Comparison of ENCODE assay signal across 1 cellular context in genomic region chr22:36478966-36479365, GRCh38.
TF ChIP-seq lines count a peak whose summit lies in the region.

No MANE protein-coding gene starts in this region.

TF ChIP-seq in K562, 482 proteins besides CTCF, POLR2A, EP300 and RAD21 (continued from another document and continues in another):
- TF ChIP-seq ZBTB5 (IDR thresholded peaks at IDR 0.05) (no peak), NRF1 (conservative IDR thresholded peaks at IDR 0.05 in 1 of 2, IDR thresholded peaks at IDR 0.05 in 1 of 2) (no peak), POU5F1 (IDR thresholded peaks at IDR 0.05; ENCODE audit: borderline replicate concordance, low read depth, low read length, partially characterized antibody) (no peak), ARNT (IDR thresholded peaks at IDR 0.05) (peak; percentile 56 to 84; a peak in 2 of 4 replicates), MTF1 (CRISPR knock-in tag; IDR thresholded peaks at IDR 0.05; ENCODE audit: borderline replicate concordance) (no peak), ZBTB8A (IDR thresholded peaks at IDR 0.05; ENCODE audit: partially characterized antibody) (no peak), STAT5A (IDR thresholded peaks at IDR 0.05; ENCODE audit: borderline replicate concordance, low read length) (peak; percentile 65; the same call in 1 of the 2 replicates), SUPT5H (IDR thresholded peaks at IDR 0.05) (no peak), NBN (IDR thresholded peaks at IDR 0.05; ENCODE audit: low read depth) (peak; percentile 75), ZMIZ1 (IDR thresholded peaks at IDR 0.05; ENCODE audit: low read depth in 2 of 2, low read length in 2 of 2) (0 out of 4 replicates have a peak, but pooled peaks of 1 of the 2 experiments have one; percentile 59), RCOR1 (IDR thresholded peaks at IDR 0.05; ENCODE audit: borderline replicate concordance in 1 of 2, low read depth in 2 of 2, low read length in 2 of 2) (peak in 1 of 2 experiments; percentile 68; a peak in 1 of 4 replicates), PATZ1 (CRISPR knock-in tag; IDR thresholded peaks at IDR 0.05; ENCODE audit: borderline replicate concordance) (no peak), CAMTA2 (CRISPR knock-in tag; conservative IDR thresholded peaks at IDR 0.05) (no peak), HDAC3 (IDR thresholded peaks at IDR 0.05; ENCODE audit: borderline replicate concordance, partially characterized antibody) (peak; percentile 58), RBM25 (IDR thresholded peaks at IDR 0.05; ENCODE audit: low read depth, low read length, severe bottlenecking) (peak; percentile 56), MEF2A (IDR thresholded peaks at IDR 0.05; ENCODE audit: control insufficient read depth, low read depth, low read length) (peak; percentile 52), MYNN (IDR thresholded peaks at IDR 0.05) (no peak), MYNN (CRISPR knock-in tag; IDR thresholded peaks at IDR 0.05) (no peak), BRF1 (IDR thresholded peaks at IDR 0.05; ENCODE audit: borderline replicate concordance, extremely low read depth, insufficient read length) (no peak), SOX6 (IDR thresholded peaks at IDR 0.05) (peak; percentile 76), YBX1 (IDR thresholded peaks at IDR 0.05) (no peak), PPARD (CRISPR knock-in tag; IDR thresholded peaks at IDR 0.05) (no peak), RBM34 (IDR thresholded peaks at IDR 0.05; ENCODE audit: borderline replicate concordance, insufficient read depth, low read length) (no peak), CHCHD3 (CRISPR knock-in tag; IDR thresholded peaks at IDR 0.05) (no peak), NCOR1 (IDR thresholded peaks at IDR 0.05) (peak; percentile 85), REST (CRISPR knock-in tag; IDR thresholded peaks at IDR 0.05; ENCODE audit: low read depth) (0 out of 2 replicates have a peak, but pooled peaks have one; percentile 26), ZZZ3 (IDR thresholded peaks at IDR 0.05) (no peak), KAT2B (IDR thresholded peaks at IDR 0.05; ENCODE audit: low read depth, low read length) (no peak), TCF7L2 (IDR thresholded peaks at IDR 0.05; ENCODE audit: low read depth, low read length) (no peak), FOXK2 (conservative IDR thresholded peaks at IDR 0.05 in 1 of 2, IDR thresholded peaks at IDR 0.05 in 1 of 2; ENCODE audit: low read depth in 2 of 2) (peak; percentile 57 to 73; a peak in 1 of 4 replicates), TRIM24 (IDR thresholded peaks at IDR 0.05) (peak; percentile 71 to 86), KLF16 (IDR thresholded peaks at IDR 0.05) (peak; percentile 51; the same call in 1 of the 2 replicates), VEZF1 (CRISPR knock-in tag; IDR thresholded peaks at IDR 0.05) (peak; percentile 35; the same call in 1 of the 2 replicates), FOXP1 (CRISPR knock-in tag; IDR thresholded peaks at IDR 0.05) (0 out of 2 replicates have a peak, but pooled peaks have one; percentile 49), FOXA3 (CRISPR knock-in tag; conservative IDR thresholded peaks at IDR 0.05 in 1 of 2, IDR thresholded peaks at IDR 0.05 in 1 of 2) (no peak), CBFA2T3 (IDR thresholded peaks at IDR 0.05) (peak; percentile 93), HES1 (IDR thresholded peaks at IDR 0.05; ENCODE audit: low read depth) (0 out of 2 replicates have a peak, but pooled peaks have one; percentile 18), TBL1XR1 (IDR thresholded peaks at IDR 0.05; ENCODE audit: low read length in 2 of 2) (peak in 1 of 2 experiments; percentile 73; a peak in 2 of 4 replicates), ZFX (CRISPR knock-in tag; IDR thresholded peaks at IDR 0.05) (peak; percentile 32), USF1 (CRISPR knock-in tag; IDR thresholded peaks at IDR 0.05) (no peak), STAG1 (CRISPR knock-in tag; IDR thresholded peaks at IDR 0.05; ENCODE audit: borderline replicate concordance) (no peak), AFF1 (IDR thresholded peaks at IDR 0.05; ENCODE audit: low read depth in 1 of 2, partially characterized antibody in 2 of 2) (no peak), HMGN3 (IDR thresholded peaks at IDR 0.05; ENCODE audit: borderline replicate concordance, extremely low read depth, insufficient read length, low read depth, low read length) (no peak), SRSF1 (IDR thresholded peaks at IDR 0.05; ENCODE audit: low read depth, low read length) (no peak), ZNF24 (IDR thresholded peaks at IDR 0.05) (0 out of 2 replicates have a peak, but pooled peaks have one; percentile 45), POLR2B (IDR thresholded peaks at IDR 0.05; ENCODE audit: low read depth, partially characterized antibody) (no peak), TRIM28 (IDR thresholded peaks at IDR 0.05) (peak; percentile 59; the same call in 1 of the 2 replicates), GABPB2 (CRISPR knock-in tag; conservative IDR thresholded peaks at IDR 0.05) (no peak), ZNF57 (CRISPR knock-in tag; IDR thresholded peaks at IDR 0.05) (no peak)
